Comparison of ENCODE assay signal across 20 cellular contexts in genomic region chr16:11389631-11390565, GRCh38. TPM values are rescaled to one million over a fixed set of nuclear protein-coding genes. Genes with fewer than 3 reads are reported as not detected.
DNase-seq lines count a peak whose midpoint lies in the region; ATAC-seq, FAIRE-seq and TF ChIP-seq lines count a peak whose summit lies in the region.
"Had no signal": no experiment of that assay in that cellular context is flagged by ENCODE, and none has a peak within 500 bp of the region (broad histone marks: within the 10 kb centered on the region; RNA-seq: fewer than 3 reads in every experiment).

No MANE protein-coding gene starts in this region.

- TF ChIP-seq POLR2A in GM12891 (IDR thresholded peaks at IDR 0.05; ENCODE audit: low read depth, low read length) (no peak), upper lobe of left lung (IDR thresholded peaks at IDR 0.05) (no peak)

- no peak overlapping the region for H3K9ac ChIP-seq in mesendoderm (ENCODE audit: low read length)
- H3K9ac ChIP-seq: BLaER1 had no signal

- no peak overlapping the region for H3K4ac ChIP-seq in mesendoderm (ENCODE audit: low read depth, low read length)

- H3K27ac ChIP-seq in mesendoderm (ENCODE audit: low read depth, low read length): no peak overlapping the region
- H3K27ac ChIP-seq in upper lobe of left lung: no peak overlapping the region
- H3K27ac ChIP-seq: BLaER1, vagina had no signal

- no peak overlapping the region for H4K8ac ChIP-seq in mesendoderm (ENCODE audit: low read depth, low read length)

- no CpG with 5 or more reads among the region's 27 CpGs for WGBS in mesendoderm (ENCODE audit: extremely low coverage, insufficient coverage, low lambda C conversion rate)
- 68 to 70% methylated on average over 15 to 19 of the region's 27 CpGs for WGBS in upper lobe of left lung, 2 donors

- no peak for TF ChIP-seq CTCF in upper lobe of left lung (IDR thresholded peaks at IDR 0.05)

- no peaks in the 10 kb centered on the region for H3K9me3 Mint-ChIP-seq in T-helper 1 cell treated with Interleukin-12 subunit alpha and Interleukin-12 subunit beta and Interleukin-4 antibody, amounts not matched to agents 30 μg/mL and 1 μg/mL, for 36 hours
- H3K9me3 Mint-ChIP-seq: activated T-helper 2 cell treated with anti-CD3 and anti-CD28 coated beads, Interferon-gamma antibody, Interleukin-2, Interleukin-4, amounts not matched to agents 10 μg/mL and 5 μg/mL and 100 μg/mL, durations not matched to agents 14 hours and 24 hours and 36 hours; HFFc6; natural killer cell treated with Interleukin-12 subunit alpha and Interleukin-12 subunit beta and Interleukin-15 and Interleukin-18, amount 100 ng/mL, for 72 hours had no signal

- H3K23ac ChIP-seq in mesendoderm (ENCODE audit: low read length): no peak overlapping the region

- H2BK5ac ChIP-seq in mesendoderm (ENCODE audit: low read length): no peak overlapping the region

- H3K4me3 ChIP-seq in mesendoderm (ENCODE audit: low read length) (no peak overlapping the region), upper lobe of left lung (no peak overlapping the region)
- H3K4me3 ChIP-seq: BLaER1, K562, vagina had no signal

- peak overlapping the region; percentile 34 for H3K56ac ChIP-seq in mesendoderm (ENCODE audit: low read length)

- H3K27me3 Mint-ChIP-seq in T-helper 1 cell treated with Interleukin-12 subunit alpha and Interleukin-12 subunit beta and Interleukin-4 antibody, amounts not matched to agents 30 μg/mL and 1 μg/mL, for 36 hours (ENCODE audit: low read depth): no peaks in the 10 kb centered on the region
- H3K27me3 Mint-ChIP-seq: natural killer cell treated with Interleukin-12 subunit alpha and Interleukin-12 subunit beta and Interleukin-15 and Interleukin-18, amount 100 ng/mL, for 72 hours had no signal

- no peaks in the 10 kb centered on the region for H3K27me3 ChIP-seq in mesendoderm (ENCODE audit: insufficient read depth, low read length, poor library complexity)
- H3K27me3 ChIP-seq in upper lobe of left lung: no peaks in the 10 kb centered on the region
- H3K27me3 ChIP-seq: BLaER1, vagina had no signal

- FAIRE-seq in GM12891 (lab: Jason Lieb, UNC): no peak
- FAIRE-seq: A204.1, K562, small intestine had no signal

- no peaks in the 10 kb centered on the region for H3K4me1 ChIP-seq in mesendoderm (ENCODE audit: control insufficient read depth, low read depth, low read length)
- H3K4me1 ChIP-seq in upper lobe of left lung: peaks cover 4 to 14% (median 8%) of the 10 kb centered on the region in 4 donors

- TF ChIP-seq EP300 in upper lobe of left lung (IDR thresholded peaks at IDR 0.05): no peak

- no peaks in the 10 kb centered on the region for H3K9me3 ChIP-seq in upper lobe of left lung
- H3K9me3 ChIP-seq: BLaER1, vagina had no signal

- peak overlapping the region; percentile 15 for H3K27ac Mint-ChIP-seq in T-helper 1 cell treated with Interleukin-12 subunit alpha and Interleukin-12 subunit beta and Interleukin-4 antibody, amounts not matched to agents 30 μg/mL and 1 μg/mL, for 36 hours
- H3K27ac Mint-ChIP-seq: activated T-helper 2 cell treated with anti-CD3 and anti-CD28 coated beads, Interferon-gamma antibody, Interleukin-2, Interleukin-4, amounts not matched to agents 10 μg/mL and 5 μg/mL and 100 μg/mL, durations not matched to agents 14 hours and 24 hours and 36 hours; HFFc6 had no signal

- H2BK15ac ChIP-seq in mesendoderm (replicated peaks; ENCODE audit: low read depth): no peak overlapping the region

- no peak overlapping the region for H2BK120ac ChIP-seq in mesendoderm (ENCODE audit: low read depth, low read length)

- no peak overlapping the region for H3K4me2 ChIP-seq in mesendoderm (ENCODE audit: low read length)
- H3K4me2 ChIP-seq: BLaER1 had no signal

- H3K79me2 ChIP-seq in mesendoderm (ENCODE audit: control insufficient read depth, insufficient read depth, low read length): no peaks in the 10 kb centered on the region

- no peaks in the 10 kb centered on the region for H3K79me1 ChIP-seq in mesendoderm (ENCODE audit: low read length)

- no peak overlapping the region for H4K5ac ChIP-seq in mesendoderm (ENCODE audit: low read length)

- ATAC-seq in upper lobe of left lung (ENCODE audit: low FRiP score in 2 of 2) (no peak), GM18909 (IDR thresholded peaks at IDR 0.05; ENCODE audit: poor library complexity, unreplicated experiment) (no peak)
- ATAC-seq: K562; natural killer cell treated with Interleukin-12 subunit alpha and Interleukin-12 subunit beta and Interleukin-15 and Interleukin-18, amount 100 ng/mL, for 72 hours had no signal

- H2AK5ac ChIP-seq in mesendoderm (ENCODE audit: low read length): no peak overlapping the region

- H3K4me3 Mint-ChIP-seq in T-helper 1 cell treated with Interleukin-12 subunit alpha and Interleukin-12 subunit beta and Interleukin-4 antibody, amounts not matched to agents 30 μg/mL and 1 μg/mL, for 36 hours: no peak overlapping the region
- H3K4me3 Mint-ChIP-seq: HFFc6; natural killer cell treated with Interleukin-12 subunit alpha and Interleukin-12 subunit beta and Interleukin-15 and Interleukin-18, amount 100 ng/mL, for 72 hours had no signal

- no peak overlapping the region for H3K18ac ChIP-seq in mesendoderm (ENCODE audit: low read length)

- H3K36me3 Mint-ChIP-seq in T-helper 1 cell treated with Interleukin-12 subunit alpha and Interleukin-12 subunit beta and Interleukin-4 antibody, amounts not matched to agents 30 μg/mL and 1 μg/mL, for 36 hours (ENCODE audit: low read depth): no peaks in the 10 kb centered on the region
- H3K36me3 Mint-ChIP-seq: natural killer cell treated with Interleukin-12 subunit alpha and Interleukin-12 subunit beta and Interleukin-15 and Interleukin-18, amount 100 ng/mL, for 72 hours had no signal

- peaks cover 5% of the 10 kb centered on the region for H3K4me1 Mint-ChIP-seq in T-helper 1 cell treated with Interleukin-12 subunit alpha and Interleukin-12 subunit beta and Interleukin-4 antibody, amounts not matched to agents 30 μg/mL and 1 μg/mL, for 36 hours (ENCODE audit: low read depth)

- H3K36me3 ChIP-seq in mesendoderm (ENCODE audit: control insufficient read depth, insufficient read depth, low read length): no peaks in the 10 kb centered on the region
- H3K36me3 ChIP-seq in upper lobe of left lung: no peaks in the 10 kb centered on the region
- H3K36me3 ChIP-seq: BLaER1, vagina had no signal

- DNase-seq in NCI-H1105 treated with DMSO at 0.1 percent for 48 hours (lab: John Stamatoyannopoulos, UW) (peak; percentile 8), NCI-H1105 (lab: John Stamatoyannopoulos, UW) (no peak), GM12891 (ENCODE audit: insufficient read length, low spot score) (peak; percentile 9), mesendoderm (no peak), upper lobe of left lung (no peak)
- no peak for DNase-seq in activated naive CD4-positive, alpha-beta T cell treated with anti-CD3 and anti-CD28 coated beads, Interleukin-2, amount 50 U/mL, for 16 hours
- DNase-seq: activated CD4-positive, alpha-beta T cell treated with anti-CD3 and anti-CD28 coated beads for 4 hours; foreskin melanocyte; HFFc6; NCI-H1048; small intestine; stimulated activated CD4-positive, alpha-beta T cell treated with anti-CD3 and anti-CD28 coated beads, Interleukin-4, amount 100 ng/mL, for 1 hour had no signal

TF ChIP-seq in GM12891, 5 proteins besides CTCF, POLR2A, EP300 and RAD21:
- TF ChIP-seq POLR2AphosphoS5 (IDR thresholded peaks at IDR 0.05; ENCODE audit: low read depth, low read length) (no peak), SPI1 (IDR thresholded peaks at IDR 0.05; ENCODE audit: low read depth, low read length) (no peak), TAF1 (IDR thresholded peaks at IDR 0.05; ENCODE audit: low read depth, low read length) (no peak), PAX5 (IDR thresholded peaks at IDR 0.05; ENCODE audit: insufficient read depth, low read length, severe bottlenecking) (no peak), POU2F2 (IDR thresholded peaks at IDR 0.05; ENCODE audit: low read depth, low read length) (no peak)
TF ChIP-seq in GM12891: peak in this region for 0.

RNA-seq across cellular contexts. Expression of gene RMI2, which starts 44.6 kb away (rescaled TPM):
- polyA plus RNA-seq in GM12891 (2012; ENCODE audit: low read depth, missing spikeins): 39.3 TPM
- 57.3 TPM for polyA plus RNA-seq in mesendoderm (2013, experiment 1 of 2)
- polyA plus RNA-seq in mesendoderm (2013, experiment 2 of 2): 58.1 TPM
- 1 to 10 TPM; 2.6 to 6.3 (median 2.7) TPM for total RNA-seq in upper lobe of left lung

Comparison
In these comparisons a context has a peak if more than half of its experiments do, and no peak if none do; other contexts are left out.
1. DNase-seq: peak in NCI-H1105 treated with DMSO at 0.1 percent for 48 hours (single experiment) and GM12891 (single experiment); none in NCI-H1105 (single experiment), mesendoderm (single experiment), upper lobe of left lung (0 of 2) and activated naive CD4-positive, alpha-beta T cell treated with anti-CD3 and anti-CD28 coated beads, Interleukin-2, amount 50 U/mL, for 16 hours (single experiment).